ENCODE assay signal across 14 cellular contexts in genomic region chr14:90632868-90633267, GRCh38.
"Had no signal": no experiment of that assay in that cellular context is flagged by ENCODE, and none has a peak within 500 bp of the region (broad histone marks: within the 10 kb centered on the region; RNA-seq: fewer than 3 reads in every experiment).

No MANE protein-coding gene starts in this region.

- DNase-seq: activated CD4-positive, alpha-beta T cell treated with anti-CD3 and anti-CD28 coated beads, Interleukin-2, amount 50 U/mL, for 4 hours; activated naive CD4-positive, alpha-beta T cell treated with anti-CD3 and anti-CD28 coated beads for 36 hours; body of pancreas; effector memory CD8-positive, alpha-beta T cell; kidney glomerular epithelial cell; lower lobe of right lung; naive B cell; retina; stimulated activated CD4-positive, alpha-beta T cell treated with anti-CD3 and anti-CD28 coated beads, Interleukin-4, amount 100 ng/mL, for 4 hours; stomach had no signal

- H3K27me3 ChIP-seq: adrenal gland, body of pancreas, stomach had no signal

- H3K27ac ChIP-seq: adrenal gland, body of pancreas, epithelial cell of prostate, lower lobe of right lung, parathyroid adenoma had no signal

- H3K9me3 ChIP-seq: adrenal gland, body of pancreas, lower lobe of right lung, stomach had no signal

- H3K4me3 ChIP-seq: adrenal gland, body of pancreas, lower lobe of right lung, stomach had no signal

- ATAC-seq: activated CD4-positive, CD25-positive, alpha-beta regulatory T cell treated with anti-CD3 and anti-CD28 coated beads, Interleukin-2, amount 50 U/mL, for 24 hours; body of pancreas; effector memory CD8-positive, alpha-beta T cell; lower lobe of right lung had no signal

- H3K36me3 ChIP-seq: adrenal gland, lower lobe of right lung, stomach had no signal
